Comparison of ENCODE assay signal across 1 cellular context in the genomic region with DNA sequence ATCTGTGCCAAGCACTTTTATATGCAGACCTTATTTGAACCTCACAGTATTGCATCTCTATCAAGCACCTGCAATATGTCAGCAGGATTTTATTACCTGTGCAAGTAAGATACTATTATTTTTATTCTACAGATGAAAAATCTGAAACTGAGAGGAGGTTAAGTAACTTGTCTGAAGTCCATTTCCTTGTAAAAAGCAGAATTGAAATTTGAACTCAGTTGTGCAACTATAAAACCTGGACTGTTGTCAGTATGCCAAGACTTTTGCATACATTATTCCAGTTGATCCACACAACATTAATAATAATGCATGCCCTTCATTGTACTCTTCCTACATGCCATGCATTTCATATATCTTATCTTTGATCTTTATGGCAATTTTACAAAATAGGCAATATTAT.
TF ChIP-seq lines count a peak whose summit lies in the region.

No MANE protein-coding gene starts in this region.

TF ChIP-seq in liver, 16 proteins besides CTCF, POLR2A, EP300 and RAD21 (continued from another document):
- peak; percentile 82 to 88 for TF ChIP-seq HNF4A (conservative IDR thresholded peaks at IDR 0.05)
